In the genomic region with DNA sequence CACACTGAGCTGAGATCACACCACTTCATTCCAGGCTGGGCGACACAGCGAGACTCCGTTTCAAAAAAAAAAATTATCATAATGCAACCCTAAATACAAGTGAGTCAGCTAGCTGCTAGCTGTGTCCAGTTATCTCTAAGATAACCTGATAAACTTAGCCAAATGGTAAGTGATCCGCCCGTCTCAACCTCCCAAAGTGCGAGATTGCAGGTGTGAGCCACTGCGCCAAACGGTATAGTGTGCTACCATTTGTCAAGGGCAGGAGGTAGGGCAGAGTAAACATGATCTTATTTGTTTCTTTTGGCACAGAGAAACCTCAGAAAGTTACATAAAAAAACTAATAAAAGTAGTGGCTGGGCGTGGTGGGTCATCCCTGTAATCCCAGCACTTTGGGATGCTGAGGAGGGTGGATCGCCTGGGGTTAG, we compare ENCODE assay signal across 29 cellular contexts. TPM values are rescaled to one million over a fixed set of nuclear protein-coding genes. Genes with fewer than 3 reads are reported as not detected.
"Had no signal": no experiment of that assay in that cellular context is flagged by ENCODE, and none has a peak within 500 bp of the region (broad histone marks: within the 10 kb centered on the region; RNA-seq: fewer than 3 reads in every experiment).

No MANE protein-coding gene starts in this region.

- FAIRE-seq: colon, endothelial cell of umbilical vein had no signal

- H3K27ac ChIP-seq: brain microvascular endothelial cell, dorsolateral prefrontal cortex, gastrocnemius medialis, sigmoid colon had no signal

- H3K4me2 ChIP-seq: smooth muscle cell had no signal

- DNase-seq: activated B cell treated with CpG ODN at 0.5 μM for 24 hours; activated CD4-positive, alpha-beta T cell treated with anti-CD3 and anti-CD28 coated beads for 36 hours; activated CD4-positive, alpha-beta T cell treated with anti-CD3 and anti-CD28 coated beads, Interleukin-2, amount 50 U/mL, for 48 hours; activated naive CD4-positive, alpha-beta T cell treated with anti-CD3 and anti-CD28 coated beads, Interleukin-2, amount 10 ng/mL, durations not matched to agents 7 days and 5 days; activated naive CD8-positive, alpha-beta T cell treated with anti-CD3 and anti-CD28 coated beads, Interleukin-2, amount 50 U/mL, for 24 hours; activated T-cell treated with anti-CD3 and anti-CD28 coated beads, Interleukin-2, amount 50 U/mL, for 48 hours; anterior cingulate cortex; brain microvascular endothelial cell; caudate nucleus; dorsolateral prefrontal cortex; effector memory CD8-positive, alpha-beta T cell; esophagus squamous epithelium; gastrocnemius medialis; hippocampal formation; nephron progenitor cell; nucleus accumbens; posterior cingulate gyrus; retina; sigmoid colon; stimulated activated CD4-positive, alpha-beta T cell treated with anti-CD3 and anti-CD28 coated beads, Interleukin-2, amount 100 ng/mL, for 48 hours; stimulated activated CD8-positive, alpha-beta memory T cell treated with anti-CD3 and anti-CD28 coated beads, Interleukin-4, amount 100 ng/mL, for 48 hours; stimulated activated naive CD4-positive, alpha-beta T cell treated with Interleukin-2 at 50 U/mL for 16 hours; T1000 had no signal

- H3K4me3 ChIP-seq: dorsolateral prefrontal cortex, esophagus squamous epithelium, gastrocnemius medialis, sigmoid colon, smooth muscle cell had no signal

- ATAC-seq: activated CD4-positive, alpha-beta T cell treated with anti-CD3 and anti-CD28 coated beads for 36 hours; activated naive CD8-positive, alpha-beta T cell treated with anti-CD3 and anti-CD28 coated beads, Interleukin-2, amount 50 U/mL, for 24 hours; effector memory CD8-positive, alpha-beta T cell; gastrocnemius medialis had no signal

- H3K9me3 ChIP-seq: esophagus squamous epithelium, gastrocnemius medialis, sigmoid colon had no signal

- H3K36me3 ChIP-seq: brain microvascular endothelial cell, esophagus squamous epithelium, gastrocnemius medialis, sigmoid colon had no signal

- H3K27me3 ChIP-seq: brain microvascular endothelial cell had no signal

RNA-seq across cellular contexts. Expression of gene C6orf132, which starts 4.7 kb away (rescaled TPM):
- total RNA-seq: activated B cell treated with CpG ODN at 0.5 μM for 24 hours, mononuclear cell had no signal

RNA-seq across cellular contexts. Expression of gene GUCA1A, which starts 26.0 kb away (rescaled TPM):
- total RNA-seq: activated B cell treated with CpG ODN at 0.5 μM for 24 hours; activated CD4-positive, alpha-beta T cell treated with anti-CD3 and anti-CD28 coated beads for 36 hours; esophagus squamous epithelium; gastrocnemius medialis; liver; mononuclear cell; subcutaneous adipose tissue had no signal
- polyA plus RNA-seq: liver had no signal
